Comparison of ENCODE assay signal across 26 cellular contexts in the genomic region with DNA sequence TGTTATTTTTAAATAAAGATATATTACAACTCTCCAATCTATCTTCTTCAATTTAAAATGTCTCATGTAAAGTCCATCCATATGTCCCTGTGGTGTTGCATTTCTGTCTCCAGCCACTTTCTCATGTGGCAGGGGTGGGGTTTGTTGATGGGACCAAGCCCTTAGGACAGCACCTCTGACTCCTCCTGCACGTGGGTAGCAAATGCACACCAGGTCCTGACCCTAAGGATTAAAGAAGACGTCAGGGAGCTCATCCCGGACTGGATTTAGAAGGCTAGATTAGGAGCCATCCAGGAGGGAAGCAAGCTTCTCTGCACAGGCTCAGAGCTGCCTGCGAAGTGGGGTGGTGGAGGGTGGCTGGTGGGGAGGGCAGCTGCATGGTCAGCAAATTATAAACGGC.
"Had no signal": no experiment of that assay in that cellular context is flagged by ENCODE, and none has a peak within 500 bp of the region (broad histone marks: within the 10 kb centered on the region; RNA-seq: fewer than 3 reads in every experiment).

No MANE protein-coding gene starts in this region.

- H3K4me1 ChIP-seq: body of pancreas, colonic mucosa, uterus had no signal

- H3K27ac Mint-ChIP-seq: activated CD4-positive, alpha-beta memory T cell treated with anti-CD3 and anti-CD28 coated beads for 36 hours had no signal

- ATAC-seq: activated naive CD4-positive, alpha-beta T cell treated with anti-CD3 and anti-CD28 coated beads, Interleukin-2, amount 50 U/mL, for 72 hours; body of pancreas; left colon; naive thymus-derived CD4-positive, alpha-beta T cell; right lobe of liver; stimulated activated naive CD8-positive, alpha-beta T cell treated with anti-CD3 and anti-CD28 coated beads, Interleukin-15, Interleukin-2, amounts not matched to agents 100 U/mL and 50 U/mL, for 24 hours had no signal

- H3K4me3 Mint-ChIP-seq: activated CD4-positive, alpha-beta memory T cell treated with anti-CD3 and anti-CD28 coated beads for 36 hours; naive thymus-derived CD4-positive, alpha-beta T cell; neural crest cell had no signal

- H3K4me3 ChIP-seq: body of pancreas, colonic mucosa, right lobe of liver, thoracic aorta, uterus had no signal

- H3K27me3 Mint-ChIP-seq: activated CD4-positive, alpha-beta memory T cell treated with anti-CD3 and anti-CD28 coated beads for 36 hours; naive thymus-derived CD4-positive, alpha-beta T cell had no signal

- H3K9me3 Mint-ChIP-seq: activated CD4-positive, alpha-beta memory T cell treated with anti-CD3 and anti-CD28 coated beads for 36 hours; naive thymus-derived CD4-positive, alpha-beta T cell; neural crest cell had no signal

- H3K27me3 ChIP-seq: body of pancreas, colonic mucosa, right lobe of liver, uterus had no signal

- H3K36me3 ChIP-seq: uterus had no signal

- H3K9me3 ChIP-seq: body of pancreas, colonic mucosa, right lobe of liver, thoracic aorta, uterus had no signal

- H3K4me1 Mint-ChIP-seq: neural crest cell had no signal

- H3K27ac ChIP-seq: body of pancreas, colonic mucosa, right lobe of liver, thoracic aorta, uterus had no signal

- DNase-seq: activated CD4-positive, alpha-beta memory T cell treated with anti-CD3 and anti-CD28 coated beads for 36 hours; activated CD4-positive, alpha-beta T cell treated with anti-CD3 and anti-CD28 coated beads for 4 hours; activated CD8-positive, alpha-beta memory T cell treated with anti-CD3 and anti-CD28 coated beads, Interleukin-2, amount 50 U/mL, for 4 hours; activated gamma-delta T cell treated with Interleukin-2 at 50 U/mL for 16 hours; activated T-cell treated with anti-CD3 and anti-CD28 coated beads, Interleukin-2, amount 50 U/mL, for 1 hour; aorta; body of pancreas; cerebellar nuclear complex; colonic mucosa; effector memory CD4-positive, alpha-beta T cell; head of caudate nucleus; hippocampal formation; kidney; left colon; midbrain; naive thymus-derived CD4-positive, alpha-beta T cell; posterior cingulate gyrus; right lobe of liver; stimulated activated CD4-positive, alpha-beta T cell treated with anti-CD3 and anti-CD28 coated beads, Interleukin-2, amount 100 ng/mL, for 48 hours; stimulated activated naive CD8-positive, alpha-beta T cell treated with anti-CD3 and anti-CD28 coated beads, Interleukin-15, Interleukin-2, amounts not matched to agents 100 U/mL and 50 U/mL, for 24 hours; T-helper 1 cell; trophoblast cell; uterus had no signal
